ENCODE assay signal across 24 cellular contexts in genomic region chr3:138289260-138289659, GRCh38. TPM values are rescaled to one million over a fixed set of nuclear protein-coding genes. Genes with fewer than 3 reads are reported as not detected.
A peak's percentile ranks its signal among the peaks of the same experiment; 100 is the strongest.
DNase-seq lines count a peak whose midpoint lies in the region; ATAC-seq lines count a peak whose summit lies in the region.
"Had no signal": no experiment of that assay in that cellular context is flagged by ENCODE, and none has a peak within 500 bp of the region (broad histone marks: within the 10 kb centered on the region; RNA-seq: fewer than 3 reads in every experiment).

No MANE protein-coding gene starts in this region.

- CTCF ChIA-PET in activated CD4-positive, alpha-beta T cell treated with anti-CD3 and anti-CD28 coated beads for 36 hours (lab: Charles Lee), result no interaction called here

- peak overlapping the region; percentile 8 for H3K27ac Mint-ChIP-seq in activated CD4-positive, alpha-beta T cell treated with anti-CD3 and anti-CD28 coated beads for 36 hours
- H3K27ac Mint-ChIP-seq in activated naive CD4-positive, alpha-beta T cell treated with anti-CD3 and anti-CD28 coated beads, Interleukin-2, amount 50 U/mL, for 24 hours, result peak overlapping the region; percentile 55
- peak overlapping the region; percentile 73 for H3K27ac Mint-ChIP-seq in stimulated activated effector memory CD8-positive, alpha-beta T cell treated with anti-CD3 and anti-CD28 coated beads, Interleukin-12 subunit alpha, Interleukin-12 subunit beta, amount 100 ng/mL, for 72 hours
- H3K27ac Mint-ChIP-seq: B cell, HFFc6 had no signal

- intact Hi-C loops in activated CD4-positive, alpha-beta T cell treated with anti-CD3 and anti-CD28 coated beads for 36 hours (cut with DNase I, micrococcal nuclease), result no loop called here
- intact Hi-C loops in left cardiac atrium (cut with DNase I), result no loop called here

- ATAC-seq in activated CD4-positive, alpha-beta T cell treated with anti-CD3 and anti-CD28 coated beads for 36 hours, result peak; percentile 57
- ATAC-seq in stimulated activated effector memory CD8-positive, alpha-beta T cell treated with anti-CD3 and anti-CD28 coated beads, Interleukin-12 subunit alpha, Interleukin-12 subunit beta, amount 100 ng/mL, for 72 hours, result peak; percentile 55
- ATAC-seq in HG03135 (IDR thresholded peaks at IDR 0.05; ENCODE audit: unreplicated experiment) (no peak), left cardiac atrium (no peak)

- no peaks in the 10 kb centered on the region for H3K9me3 Mint-ChIP-seq in activated CD4-positive, alpha-beta T cell treated with anti-CD3 and anti-CD28 coated beads for 36 hours (ENCODE audit: low read depth)
- H3K9me3 Mint-ChIP-seq in activated naive CD4-positive, alpha-beta T cell treated with anti-CD3 and anti-CD28 coated beads, Interleukin-2, amount 50 U/mL, for 24 hours, result no peaks in the 10 kb centered on the region
- no peaks in the 10 kb centered on the region for H3K9me3 Mint-ChIP-seq in stimulated activated effector memory CD8-positive, alpha-beta T cell treated with anti-CD3 and anti-CD28 coated beads, Interleukin-12 subunit alpha, Interleukin-12 subunit beta, amount 100 ng/mL, for 72 hours
- H3K9me3 Mint-ChIP-seq: CD8-positive, alpha-beta memory T cell; HFFc6 had no signal

- DNase-seq in activated CD4-positive, alpha-beta T cell treated with anti-CD3 and anti-CD28 coated beads for 36 hours, result no peak
- DNase-seq in activated CD4-positive, alpha-beta T cell treated with anti-CD3 and anti-CD28 coated beads for 1 hour, result no peak
- DNase-seq in activated naive CD4-positive, alpha-beta T cell treated with Interleukin-2 at 50 U/mL for 16 hours, result no peak
- DNase-seq in cerebellar cortex (ENCODE audit: low spot score) (peak; percentile 49), left cardiac atrium (no peak)
- DNase-seq in stimulated activated effector memory CD8-positive, alpha-beta T cell treated with anti-CD3 and anti-CD28 coated beads, Interleukin-12 subunit alpha, Interleukin-12 subunit beta, amount 100 ng/mL, for 72 hours (ENCODE audit: low spot score in 2 of 2), result no peak
- DNase-seq: CD8-positive, alpha-beta memory T cell; DMS 273 treated with DMSO at 0.1 percent for 48 hours; DMS79 treated with DMSO at 0.1 percent for 48 hours; GOT3; HFFc6; KBM-7; MV-4-11; NCI-H1105; NCI-H1436 treated with DMSO at 0.1 percent for 48 hours; NCI-H187 treated with DMSO at 0.1 percent for 48 hours; NCI-H446; NCI-H524 treated with DMSO at 0.1 percent for 48 hours; NCI-H774 had no signal

- no peaks in the 10 kb centered on the region for H3K27me3 Mint-ChIP-seq in activated CD4-positive, alpha-beta T cell treated with anti-CD3 and anti-CD28 coated beads for 36 hours
- H3K27me3 Mint-ChIP-seq in activated naive CD4-positive, alpha-beta T cell treated with anti-CD3 and anti-CD28 coated beads, Interleukin-2, amount 50 U/mL, for 24 hours, result no peaks in the 10 kb centered on the region
- H3K27me3 Mint-ChIP-seq: B cell; CD8-positive, alpha-beta memory T cell had no signal

- no peak overlapping the region for H3K4me3 Mint-ChIP-seq in activated CD4-positive, alpha-beta T cell treated with anti-CD3 and anti-CD28 coated beads for 36 hours
- H3K4me3 Mint-ChIP-seq in activated naive CD4-positive, alpha-beta T cell treated with anti-CD3 and anti-CD28 coated beads, Interleukin-2, amount 50 U/mL, for 24 hours, result no peak overlapping the region
- H3K4me3 Mint-ChIP-seq in stimulated activated effector memory CD8-positive, alpha-beta T cell treated with anti-CD3 and anti-CD28 coated beads, Interleukin-12 subunit alpha, Interleukin-12 subunit beta, amount 100 ng/mL, for 72 hours, result no peak overlapping the region
- H3K4me3 Mint-ChIP-seq: B cell; CD8-positive, alpha-beta memory T cell; HFFc6 had no signal

- peaks cover 11% of the 10 kb centered on the region for H3K4me1 Mint-ChIP-seq in activated CD4-positive, alpha-beta T cell treated with anti-CD3 and anti-CD28 coated beads for 36 hours
- no peaks in the 10 kb centered on the region for H3K4me1 Mint-ChIP-seq in activated naive CD4-positive, alpha-beta T cell treated with anti-CD3 and anti-CD28 coated beads, Interleukin-2, amount 50 U/mL, for 24 hours
- H3K4me1 Mint-ChIP-seq in stimulated activated effector memory CD8-positive, alpha-beta T cell treated with anti-CD3 and anti-CD28 coated beads, Interleukin-12 subunit alpha, Interleukin-12 subunit beta, amount 100 ng/mL, for 72 hours, result peaks cover 15% of the 10 kb centered on the region
- H3K4me1 Mint-ChIP-seq: B cell; CD8-positive, alpha-beta memory T cell had no signal

- POLR2A ChIA-PET in activated CD4-positive, alpha-beta T cell treated with anti-CD3 and anti-CD28 coated beads for 36 hours (lab: Charles Lee), result interaction anchor here (0.7 kb wide), 1 partner anchor 137 kb away, joined by 3 read pairs; no protein-coding TSS in a partner anchor

- H3K36me3 Mint-ChIP-seq in activated CD4-positive, alpha-beta T cell treated with anti-CD3 and anti-CD28 coated beads for 36 hours (ENCODE audit: low read depth), result peaks cover 31% of the 10 kb centered on the region
- peaks cover 26% of the 10 kb centered on the region for H3K36me3 Mint-ChIP-seq in activated naive CD4-positive, alpha-beta T cell treated with anti-CD3 and anti-CD28 coated beads, Interleukin-2, amount 50 U/mL, for 24 hours
- H3K36me3 Mint-ChIP-seq in stimulated activated effector memory CD8-positive, alpha-beta T cell treated with anti-CD3 and anti-CD28 coated beads, Interleukin-12 subunit alpha, Interleukin-12 subunit beta, amount 100 ng/mL, for 72 hours, result peaks cover 49% of the 10 kb centered on the region

RNA-seq across cellular contexts. Expression of gene NME9, which starts 40.4 kb away (rescaled TPM):
- total RNA-seq in activated CD4-positive, alpha-beta T cell treated with anti-CD3 and anti-CD28 coated beads for 36 hours, result under 1 TPM; 0.46 to 0.65 TPM
- not detected for total RNA-seq in left cardiac atrium
- total RNA-seq: B cell; CD8-positive, alpha-beta memory T cell; HFFc6; LHCN-M2; MCF 10A had no signal

RNA-seq across cellular contexts. Expression of gene MRAS, which starts 59.1 kb away (rescaled TPM):
- under 1 TPM; 0.16 TPM for total RNA-seq in activated CD4-positive, alpha-beta T cell treated with anti-CD3 and anti-CD28 coated beads for 36 hours
- total RNA-seq in left cardiac atrium, result 100 to 1,000 TPM; 213 to 242 TPM

Comparison
In these comparisons a context has a peak if more than half of its experiments do, and no peak if none do; other contexts are left out.
1. ATAC-seq: peak in activated CD4-positive, alpha-beta T cell treated with anti-CD3 and anti-CD28 coated beads for 36 hours (single experiment) and stimulated activated effector memory CD8-positive, alpha-beta T cell treated with anti-CD3 and anti-CD28 coated beads, Interleukin-12 subunit alpha, Interleukin-12 subunit beta, amount 100 ng/mL, for 72 hours (single experiment); none in HG03135 (single experiment) and left cardiac atrium (0 of 2).
2. H3K27ac Mint-ChIP-seq: peak in every context shown above with its lines; median percentile 73 in stimulated activated effector memory CD8-positive, alpha-beta T cell treated with anti-CD3 and anti-CD28 coated beads, Interleukin-12 subunit alpha, Interleukin-12 subunit beta, amount 100 ng/mL, for 72 hours; 55 in activated naive CD4-positive, alpha-beta T cell treated with anti-CD3 and anti-CD28 coated beads, Interleukin-2, amount 50 U/mL, for 24 hours; 8 in activated CD4-positive, alpha-beta T cell treated with anti-CD3 and anti-CD28 coated beads for 36 hours.
3. RNA of gene MRAS, which starts 59.1 kb away (total RNA-seq): 213 to 242 TPM in left cardiac atrium; 0.16 TPM in activated CD4-positive, alpha-beta T cell treated with anti-CD3 and anti-CD28 coated beads for 36 hours; every median in the first group is over 100 times any median in the second.